16 cellular contexts compared by ENCODE assay signal in genomic region chr20:45070932-45071632, GRCh38. TPM values are rescaled to one million over a fixed set of nuclear protein-coding genes. Genes with fewer than 3 reads are reported as not detected.
DNase-seq lines count a peak whose midpoint lies in the region; ATAC-seq, FAIRE-seq and TF ChIP-seq lines count a peak whose summit lies in the region.
"Had no signal": no experiment of that assay in that cellular context is flagged by ENCODE, and none has a peak within 500 bp of the region (broad histone marks: within the 10 kb centered on the region; RNA-seq: fewer than 3 reads in every experiment).

No MANE protein-coding gene starts in this region.

- H3K14ac ChIP-seq in trophoblast cell (ENCODE audit: low read length): peak overlapping the region; percentile 86

- peaks cover 2% of the 10 kb centered on the region for H3K9me3 ChIP-seq in trophoblast cell (ENCODE audit: insufficient read depth, low read depth, low read length)
- H3K9me3 ChIP-seq: colonic mucosa, gastroesophageal sphincter had no signal

- H3K4me1 Mint-ChIP-seq in activated T-cell treated with anti-CD3 and anti-CD28 coated beads, Interleukin-2, amount 50 U/mL, for 72 hours (ENCODE audit: low read depth): peaks cover 37% of the 10 kb centered on the region
- no peaks in the 10 kb centered on the region for H3K4me1 Mint-ChIP-seq in endothelial cell (ENCODE audit: unreplicated experiment)

- no peak overlapping the region for H3K18ac ChIP-seq in trophoblast cell (ENCODE audit: low read length)

- H2BK5ac ChIP-seq in trophoblast cell (ENCODE audit: low read depth, low read length, poor library complexity): peak overlapping the region; percentile 94

- H3K4me3 ChIP-seq in trophoblast cell (ENCODE audit: low read depth, low read length): no peak overlapping the region
- H3K4me3 ChIP-seq: colonic mucosa, gastroesophageal sphincter had no signal

- no peak overlapping the region for H3K4ac ChIP-seq in trophoblast cell (ENCODE audit: low read depth, low read length)

- H3K27ac Mint-ChIP-seq in activated T-cell treated with anti-CD3 and anti-CD28 coated beads, Interleukin-2, amount 50 U/mL, for 72 hours: peak overlapping the region; percentile 43
- no peak overlapping the region for H3K27ac Mint-ChIP-seq in endothelial cell (ENCODE audit: unreplicated experiment)

- no peak for ATAC-seq in activated T-cell treated with anti-CD3 and anti-CD28 coated beads, Interleukin-2, amount 50 U/mL, for 72 hours (replicated peaks in 1 of 2)
- ATAC-seq: gastroesophageal sphincter, left colon had no signal

- no peak overlapping the region for H3K4me2 ChIP-seq in trophoblast cell (ENCODE audit: low read length)

- H3K27me3 ChIP-seq in trophoblast cell (ENCODE audit: insufficient read depth, low read length): no peaks in the 10 kb centered on the region
- H3K27me3 ChIP-seq: colonic mucosa, gastroesophageal sphincter had no signal

- no peaks in the 10 kb centered on the region for H3K27me3 Mint-ChIP-seq in activated T-cell treated with anti-CD3 and anti-CD28 coated beads, Interleukin-2, amount 50 U/mL, for 72 hours (ENCODE audit: low read depth)
- H3K27me3 Mint-ChIP-seq in endothelial cell (ENCODE audit: unreplicated experiment): no peaks in the 10 kb centered on the region

- TF ChIP-seq CTCF in endothelial cell (IDR thresholded peaks at IDR 0.05; ENCODE audit: unreplicated experiment): no peak

- H2AK5ac ChIP-seq in trophoblast cell (ENCODE audit: low read length): no peak overlapping the region

- H3K4me1 ChIP-seq in trophoblast cell (ENCODE audit: control insufficient read depth in 1 of 2, insufficient read depth in 2 of 2, low read length in 2 of 2): peaks cover 20 to 40% of the 10 kb centered on the region in 2 experiments
- H3K4me1 ChIP-seq: colonic mucosa, gastroesophageal sphincter had no signal

- H3K9ac ChIP-seq in trophoblast cell (ENCODE audit: low read length): no peak overlapping the region

- H3K4me3 Mint-ChIP-seq in activated T-cell treated with anti-CD3 and anti-CD28 coated beads, Interleukin-2, amount 50 U/mL, for 72 hours: no peak overlapping the region
- H3K4me3 Mint-ChIP-seq in endothelial cell (ENCODE audit: unreplicated experiment): no peak overlapping the region

- no peaks in the 10 kb centered on the region for H3K9me3 Mint-ChIP-seq in activated T-cell treated with anti-CD3 and anti-CD28 coated beads, Interleukin-2, amount 50 U/mL, for 72 hours
- no peaks in the 10 kb centered on the region for H3K9me3 Mint-ChIP-seq in endothelial cell (ENCODE audit: unreplicated experiment)

- peaks cover 10 to 36% of the 10 kb centered on the region in 2 donors for H3K36me3 Mint-ChIP-seq in activated T-cell treated with anti-CD3 and anti-CD28 coated beads, Interleukin-2, amount 50 U/mL, for 72 hours (ENCODE audit: insufficient read depth in 2 of 2)
- peaks cover 11% of the 10 kb centered on the region for H3K36me3 Mint-ChIP-seq in endothelial cell (ENCODE audit: low read depth, unreplicated experiment)

- DNase-seq in activated T-cell treated with anti-CD3 and anti-CD28 coated beads, Interleukin-2, amount 50 U/mL, for 72 hours: no peak
- DNase-seq in activated T-cell treated with anti-CD3 and anti-CD28 coated beads for 4 hours (no peak), MV-4-11 (lab: John Stamatoyannopoulos, UW) (peak; percentile 43), dermis blood vessel endothelial cell (peak; percentile 70), trophoblast cell (peak; percentile 20 to 57), GM12892 (ENCODE audit: insufficient read length) (no peak), endothelial cell (ENCODE audit: low spot score) (no peak), activated gamma-delta T cell treated with Interleukin-2 at 50 U/mL for 16 hours (no peak)
- DNase-seq: activated CD4-positive, alpha-beta T cell treated with anti-CD3 and anti-CD28 coated beads for 1 hour; activated effector memory CD4-positive, alpha-beta T cell treated with anti-CD3 and anti-CD28 coated beads, Interleukin-2, amount 50 U/mL, for 16 hours; colonic mucosa; left colon; NCI-H774 had no signal

- H4K91ac ChIP-seq in trophoblast cell (ENCODE audit: low read depth, low read length): peak overlapping the region; percentile 70

- TF ChIP-seq POLR2A in GM12892 (IDR thresholded peaks at IDR 0.05; ENCODE audit: low read depth, low read length): no peak

- no peak overlapping the region for H3K23ac ChIP-seq in trophoblast cell (ENCODE audit: low read length)

- peak overlapping the region; percentile 69 for H4K8ac ChIP-seq in trophoblast cell (ENCODE audit: low read depth, low read length)

- H3K36me3 ChIP-seq in trophoblast cell (ENCODE audit: control insufficient read depth in 1 of 2, insufficient read depth in 2 of 2, low read length in 2 of 2): peaks cover 8 to 10% of the 10 kb centered on the region in 2 experiments
- H3K36me3 ChIP-seq: colonic mucosa had no signal

- peak overlapping the region; percentile 79 for H3K27ac ChIP-seq in trophoblast cell (ENCODE audit: low read depth, low read length)
- H3K27ac ChIP-seq: colonic mucosa, gastroesophageal sphincter had no signal

- H3K79me1 ChIP-seq in trophoblast cell (ENCODE audit: low read length): peaks cover 54% of the 10 kb centered on the region

- no peak overlapping the region for H4K12ac ChIP-seq in trophoblast cell (ENCODE audit: low read depth, low read length)

- no CpG with 5 or more reads among the region's 6 CpGs for WGBS in trophoblast cell (ENCODE audit: extremely low coverage, insufficient coverage, insufficient read length)

- peaks cover 11% of the 10 kb centered on the region for H3K79me2 ChIP-seq in trophoblast cell (ENCODE audit: control insufficient read depth, insufficient read depth, low read length, poor library complexity)

- H2BK120ac ChIP-seq in trophoblast cell (ENCODE audit: insufficient read depth, low read length, poor library complexity): peak overlapping the region; percentile 78

- H2AFZ ChIP-seq in trophoblast cell (ENCODE audit: insufficient read depth, low read length, poor library complexity): no peak overlapping the region

- no peak for FAIRE-seq in GM12892 (lab: Jason Lieb, UNC)

- peak overlapping the region; percentile 76 for H2BK12ac ChIP-seq in trophoblast cell (ENCODE audit: low read length)

RNA-seq across cellular contexts. Expression of gene KCNS1, which starts 29.8 kb away (rescaled TPM):
- under 1 TPM; 0.23 to 0.58 TPM for total RNA-seq in activated T-cell treated with anti-CD3 and anti-CD28 coated beads, Interleukin-2, amount 50 U/mL, for 72 hours
- total RNA-seq in dermis blood vessel endothelial cell: 0.33 and 0.68 TPM in 2 replicates
- polyA plus RNA-seq in trophoblast cell (2013): 6.1 and 6.8 TPM in 2 replicates
- 0.13 TPM for polyA plus RNA-seq in GM12892 (2012; ENCODE audit: missing spikeins)
- total RNA-seq in endothelial cell (ENCODE audit: unreplicated experiment): 0.10 TPM
- total RNA-seq: gastroesophageal sphincter had no signal

RNA-seq across cellular contexts. Expression of gene WFDC5, which starts 43.9 kb away (rescaled TPM):
- total RNA-seq in activated T-cell treated with anti-CD3 and anti-CD28 coated beads, Interleukin-2, amount 50 U/mL, for 72 hours: 1 to 10 TPM in 1 of 2 donors, not detected in 1; 1.4 TPM
- total RNA-seq in dermis blood vessel endothelial cell: not detected in 2 replicates
- not detected in 2 replicates for polyA plus RNA-seq in trophoblast cell (2013)
- not detected for polyA plus RNA-seq in GM12892 (2012; ENCODE audit: missing spikeins)
- not detected for total RNA-seq in endothelial cell (ENCODE audit: unreplicated experiment)
- total RNA-seq: colonic mucosa, gastroesophageal sphincter, left colon, SK-MEL-5 had no signal
- polyA plus RNA-seq: AG04450 had no signal

RNA-seq across cellular contexts. Expression of gene WFDC12, which starts 53.2 kb away (rescaled TPM):
- not detected for total RNA-seq in activated T-cell treated with anti-CD3 and anti-CD28 coated beads, Interleukin-2, amount 50 U/mL, for 72 hours
- total RNA-seq in dermis blood vessel endothelial cell (not detected in 2 replicates), endothelial cell (ENCODE audit: unreplicated experiment) (not detected)
- polyA plus RNA-seq in trophoblast cell (2013): not detected in 2 replicates
- polyA plus RNA-seq in GM12892 (2012; ENCODE audit: missing spikeins): not detected
- total RNA-seq: colonic mucosa, gastroesophageal sphincter, SK-MEL-5 had no signal
- polyA plus RNA-seq: AG04450 had no signal

Comparison
In these comparisons a context has a peak if more than half of its experiments do, and no peak if none do; other contexts are left out.
1. DNase-seq: peak in MV-4-11 (single experiment), dermis blood vessel endothelial cell (single experiment) and trophoblast cell (2 of 2); none in activated T-cell treated with anti-CD3 and anti-CD28 coated beads, Interleukin-2, amount 50 U/mL, for 72 hours (0 of 2), activated T-cell treated with anti-CD3 and anti-CD28 coated beads for 4 hours (single experiment), GM12892 (single experiment), endothelial cell (single experiment) and activated gamma-delta T cell treated with Interleukin-2 at 50 U/mL for 16 hours (single experiment).